Comparison of ENCODE assay signal across 11 cellular contexts in the genomic region with DNA sequence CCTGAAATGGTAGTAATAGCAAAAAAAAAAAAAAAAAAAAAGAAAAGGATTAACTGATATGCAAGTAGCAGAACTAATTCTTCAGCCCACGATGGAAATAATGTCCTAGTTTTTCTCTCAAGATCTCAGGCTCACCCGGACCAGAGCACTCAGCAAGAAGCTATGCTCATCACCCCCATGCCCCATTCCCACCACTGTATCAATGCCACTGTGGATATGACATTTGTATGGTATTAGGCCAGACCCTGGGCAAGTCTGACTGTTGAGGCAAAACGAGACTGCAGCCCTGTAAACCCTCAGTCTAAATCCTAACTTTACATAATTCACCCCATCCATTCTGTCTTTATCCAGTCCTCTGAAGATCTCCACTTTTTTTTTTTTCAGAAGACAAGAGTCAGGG.
DNase-seq lines count a peak whose midpoint lies in the region; ATAC-seq and TF ChIP-seq lines count a peak whose summit lies in the region.
"Had no signal": no experiment of that assay in that cellular context is flagged by ENCODE, and none has a peak within 500 bp of the region (broad histone marks: within the 10 kb centered on the region; RNA-seq: fewer than 3 reads in every experiment).

No MANE protein-coding gene starts in this region.

- WGBS in gastroesophageal sphincter (ENCODE audit: low coverage in 1 of 2), 2 donors, result 78% methylated on average over 3 of the region's 3 CpGs; no CpG with 5 or more reads in 1 of the 2 donors

- H3K27me3 ChIP-seq in gastroesophageal sphincter (no peaks in the 10 kb centered on the region), Caco-2 (replicated peaks; ENCODE audit: control insufficient read depth, insufficient read depth, low read length) (no peaks in the 10 kb centered on the region)

- H3K4me3 ChIP-seq in gastroesophageal sphincter (no peak overlapping the region), Caco-2 (ENCODE audit: low read depth, low read length) (no peak overlapping the region)

- H3K36me3 Mint-ChIP-seq in activated B cell treated with CpG ODN at 0.5 μM for 24 hours (ENCODE audit: low read depth) (peaks cover 90% of the 10 kb centered on the region), Caco-2 (ENCODE audit: insufficient read depth, unreplicated experiment) (no peaks in the 10 kb centered on the region)
- peaks cover 21% of the 10 kb centered on the region for H3K36me3 Mint-ChIP-seq in stimulated activated memory B cell treated with anti-CD40 and anti-IgM and Interleukin-4, amounts not matched to agents 10 μg/mL and 1 μg/mL and 100 μg/mL, for 72 hours
- H3K36me3 Mint-ChIP-seq: mesothelial cell of epicardium had no signal

- no peak overlapping the region for H3K4me3 Mint-ChIP-seq in activated B cell treated with CpG ODN at 0.5 μM for 24 hours
- no peak overlapping the region for H3K4me3 Mint-ChIP-seq in stimulated activated memory B cell treated with anti-CD40 and anti-IgM and Interleukin-4, amounts not matched to agents 10 μg/mL and 1 μg/mL and 100 μg/mL, for 72 hours
- H3K4me3 Mint-ChIP-seq in Caco-2 (ENCODE audit: unreplicated experiment), result no peak overlapping the region
- H3K4me3 Mint-ChIP-seq: mesothelial cell of epicardium had no signal

- TF ChIP-seq CTCF in activated B cell treated with CpG ODN at 0.5 μM for 24 hours (IDR thresholded peaks at IDR 0.05), result no peak
- no peak for TF ChIP-seq CTCF in gastroesophageal sphincter (IDR thresholded peaks at IDR 0.05)
- TF ChIP-seq CTCF in Caco-2 (IDR thresholded peaks at IDR 0.05; ENCODE audit: insufficient read depth in 1 of 2, low read depth in 1 of 2, low read length in 1 of 2, severe bottlenecking in 1 of 2, unreplicated experiment in 1 of 2), result no peak

- no peaks in the 10 kb centered on the region for H3K27me3 Mint-ChIP-seq in activated B cell treated with CpG ODN at 0.5 μM for 24 hours
- H3K27me3 Mint-ChIP-seq in stimulated activated memory B cell treated with anti-CD40 and anti-IgM and Interleukin-4, amounts not matched to agents 10 μg/mL and 1 μg/mL and 100 μg/mL, for 72 hours, result no peaks in the 10 kb centered on the region
- H3K27me3 Mint-ChIP-seq in Caco-2 (ENCODE audit: insufficient read depth, unreplicated experiment), result no peaks in the 10 kb centered on the region

- DNase-seq in activated CD8-positive, alpha-beta memory T cell treated with anti-CD3 and anti-CD28 coated beads, Interleukin-2, amount 50 U/mL, for 48 hours, result peak; percentile 57
- DNase-seq in activated CD8-positive, alpha-beta memory T cell treated with anti-CD3 and anti-CD28 coated beads, Interleukin-2, amount 50 U/mL, for 4 hours, result no peak
- DNase-seq in activated B cell treated with CpG ODN at 0.5 μM for 24 hours, result no peak
- DNase-seq in DMS 273 (lab: John Stamatoyannopoulos, UW; ENCODE audit: unreplicated experiment), result no peak
- DNase-seq in Caco-2, result no peak
- no peak for DNase-seq in retina
- DNase-seq: GDM1, NCI-H1694 had no signal

- CTCF ChIA-PET in activated B cell treated with CpG ODN at 0.5 μM for 24 hours (lab: Charles Lee) (no interaction called here), Caco-2 (lab: Charles Lee) (interaction anchor here (0.6 kb wide), 1 partner anchor 61 kb away, joined by 3 read pairs; no protein-coding TSS in a partner anchor)

- peak overlapping the region in 3 of 4 donors; percentile 58 to 80 (median 78) for H3K27ac ChIP-seq in gastroesophageal sphincter

- no peak for TF ChIP-seq POLR2A in gastroesophageal sphincter (IDR thresholded peaks at IDR 0.05)

- intact Hi-C loops in activated B cell treated with CpG ODN at 0.5 μM for 24 hours (cut with micrococcal nuclease), result no loop called here
- intact Hi-C loops in Caco-2 (cut with micrococcal nuclease; ENCODE audit: unreplicated experiment), result no loop called here

- H3K27ac Mint-ChIP-seq in activated B cell treated with CpG ODN at 0.5 μM for 24 hours (peak overlapping the region; percentile 41), Caco-2 (ENCODE audit: unreplicated experiment) (no peak overlapping the region)
- H3K27ac Mint-ChIP-seq in stimulated activated memory B cell treated with anti-CD40 and anti-IgM and Interleukin-4, amounts not matched to agents 10 μg/mL and 1 μg/mL and 100 μg/mL, for 72 hours, result peak overlapping the region; percentile 48
- H3K27ac Mint-ChIP-seq: mesothelial cell of epicardium had no signal

- POLR2A ChIA-PET in activated B cell treated with CpG ODN at 0.5 μM for 24 hours (lab: Charles Lee), result interaction anchor here (0.7 kb wide), 2 partner anchors 15 to 38 kb away, joined by 4 read pairs; no protein-coding TSS in a partner anchor
- POLR2A ChIA-PET in Caco-2 (lab: Charles Lee), result no interaction called here

- ATAC-seq in activated B cell treated with CpG ODN at 0.5 μM for 24 hours (ENCODE audit: low read depth) (no peak), gastroesophageal sphincter (no peak)
- no peak for ATAC-seq in stimulated activated memory B cell treated with anti-CD40 and anti-IgM and Interleukin-4, amounts not matched to agents 10 μg/mL and 1 μg/mL and 100 μg/mL, for 72 hours

- BruUV-seq in Caco-2 (replicated peaks; lab: Mats Ljungman, UMichigan), result no TSS peak

- H3K4me1 Mint-ChIP-seq in activated B cell treated with CpG ODN at 0.5 μM for 24 hours (peaks cover 53% of the 10 kb centered on the region), Caco-2 (ENCODE audit: low read depth, unreplicated experiment) (peaks cover 28% of the 10 kb centered on the region)
- H3K4me1 Mint-ChIP-seq in stimulated activated memory B cell treated with anti-CD40 and anti-IgM and Interleukin-4, amounts not matched to agents 10 μg/mL and 1 μg/mL and 100 μg/mL, for 72 hours, result peaks cover 56% of the 10 kb centered on the region

- no peaks in the 10 kb centered on the region for H3K9me3 Mint-ChIP-seq in activated B cell treated with CpG ODN at 0.5 μM for 24 hours
- no peaks in the 10 kb centered on the region for H3K9me3 Mint-ChIP-seq in stimulated activated memory B cell treated with anti-CD40 and anti-IgM and Interleukin-4, amounts not matched to agents 10 μg/mL and 1 μg/mL and 100 μg/mL, for 72 hours
- H3K9me3 Mint-ChIP-seq in Caco-2 (ENCODE audit: unreplicated experiment), result no peaks in the 10 kb centered on the region
- H3K9me3 Mint-ChIP-seq: mesothelial cell of epicardium had no signal

- H3K4me1 ChIP-seq in gastroesophageal sphincter (peaks cover 19 to 99% (median 23%) of the 10 kb centered on the region in 3 donors), Caco-2 (peaks cover 69% of the 10 kb centered on the region)

- peaks cover 0 to 18% of the 10 kb centered on the region in 2 donors for H3K36me3 ChIP-seq in gastroesophageal sphincter
- H3K36me3 ChIP-seq in Caco-2 (ENCODE audit: control insufficient read depth, insufficient read depth, low read length), result no peaks in the 10 kb centered on the region

- no peak for TF ChIP-seq EP300 in gastroesophageal sphincter (IDR thresholded peaks at IDR 0.05)

- H3K9me3 ChIP-seq in gastroesophageal sphincter (no peaks in the 10 kb centered on the region), Caco-2 (no peaks in the 10 kb centered on the region)
